26 cellular contexts compared by ENCODE assay signal in the genomic region with DNA sequence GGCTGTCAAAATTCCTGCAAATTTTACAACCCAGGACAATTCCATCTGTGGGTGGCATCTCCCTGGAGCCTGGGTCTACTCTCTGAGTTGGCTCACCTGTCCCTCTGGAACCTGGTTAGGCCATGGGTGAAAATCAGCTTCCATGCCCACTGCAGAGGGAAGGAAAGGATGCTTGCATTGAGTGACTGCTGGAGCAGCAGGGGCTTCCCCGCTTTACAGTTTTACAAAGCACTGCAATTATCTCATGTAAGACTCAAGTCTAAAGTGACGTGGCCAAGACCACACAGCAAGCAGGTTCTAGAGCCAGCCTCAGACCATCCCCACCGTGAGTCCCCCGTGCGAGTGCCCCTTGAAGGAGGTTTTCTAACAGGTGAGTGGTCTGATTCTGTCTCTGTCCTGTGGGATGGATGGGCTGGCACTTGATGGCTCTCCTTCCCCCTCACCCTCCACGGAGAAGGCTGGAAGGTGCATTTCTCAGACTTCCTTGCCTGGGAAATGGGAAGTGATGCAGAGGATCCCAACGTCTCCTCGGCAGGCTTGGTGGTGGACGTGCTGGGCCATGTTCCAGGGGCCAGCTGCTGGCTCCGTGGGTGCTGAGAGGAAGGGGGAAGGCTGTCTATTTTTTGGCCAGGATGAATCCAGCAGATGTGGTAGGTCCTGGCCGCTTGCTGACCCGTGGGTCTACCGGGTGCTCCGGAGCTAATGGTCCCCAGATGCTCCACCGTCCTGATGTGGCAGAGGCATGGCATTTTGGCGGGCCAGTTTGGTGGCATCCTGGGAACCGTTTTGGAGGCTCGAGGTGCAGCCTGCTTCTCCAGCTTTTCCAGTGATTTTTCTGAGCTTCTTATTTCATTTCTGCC.
"Had no signal": no experiment of that assay in that cellular context is flagged by ENCODE, and none has a peak within 500 bp of the region (broad histone marks: within the 10 kb centered on the region; RNA-seq: fewer than 3 reads in every experiment).

No MANE protein-coding gene starts in this region.

- H3K4me2 ChIP-seq: neural progenitor cell had no signal

- H3K9me3 Mint-ChIP-seq: activated CD4-positive, alpha-beta memory T cell treated with anti-CD3 and anti-CD28 coated beads for 36 hours; activated T-cell treated with anti-CD3 and anti-CD28 coated beads, Interleukin-2, amount 50 U/mL, for 72 hours; dendritic cell treated with granulocyte-macrophage colony-stimulating factor and Interleukin-4, amounts not matched to agents 40 ng/mL and 50 ng/mL, for 4 days; mesothelial cell of epicardium; naive thymus-derived CD8-positive, alpha-beta T cell; neural progenitor cell; stimulated activated naive CD8-positive, alpha-beta T cell treated with anti-CD3 and anti-CD28 coated beads, Interleukin-15, amount 100 ng/mL, for 72 hours; WTC11 had no signal

- H3K9me3 ChIP-seq: ascending aorta, heart right ventricle, psoas muscle, right atrium auricular region, suprapubic skin, tibial nerve, uterus had no signal

- H3K9ac ChIP-seq: neural progenitor cell had no signal

- H3K36me3 Mint-ChIP-seq: activated CD4-positive, alpha-beta memory T cell treated with anti-CD3 and anti-CD28 coated beads for 36 hours; mesothelial cell of epicardium; naive thymus-derived CD8-positive, alpha-beta T cell; neural progenitor cell; WTC11 had no signal

- H3K27ac ChIP-seq: ascending aorta, brain microvascular endothelial cell, heart right ventricle, neural progenitor cell, psoas muscle, right atrium auricular region, suprapubic skin, tibial nerve, uterus had no signal

- ATAC-seq: left lobe of liver; naive thymus-derived CD8-positive, alpha-beta T cell; psoas muscle; stimulated activated naive CD8-positive, alpha-beta T cell treated with anti-CD3 and anti-CD28 coated beads, Interleukin-15, amount 100 ng/mL, for 72 hours; WTC11 had no signal

- H3K27ac Mint-ChIP-seq: activated CD4-positive, alpha-beta memory T cell treated with anti-CD3 and anti-CD28 coated beads for 36 hours; activated T-cell treated with anti-CD3 and anti-CD28 coated beads, Interleukin-2, amount 50 U/mL, for 72 hours; dendritic cell treated with granulocyte-macrophage colony-stimulating factor and Interleukin-4, amounts not matched to agents 40 ng/mL and 50 ng/mL, for 4 days; mesothelial cell of epicardium; WTC11 had no signal

- H3K4me1 ChIP-seq: ascending aorta, psoas muscle, right atrium auricular region, tibial nerve, uterus had no signal

- H3K36me3 ChIP-seq: ascending aorta, brain microvascular endothelial cell, heart right ventricle, neural progenitor cell, right atrium auricular region, suprapubic skin, tibial nerve, uterus had no signal

- H3K27me3 ChIP-seq: ascending aorta, brain microvascular endothelial cell, neural progenitor cell, right atrium auricular region, uterus had no signal

- H3K4me3 ChIP-seq: ascending aorta, heart right ventricle, neural progenitor cell, psoas muscle, right atrium auricular region, suprapubic skin, tibial nerve, uterus had no signal

- H2AFZ ChIP-seq: neural progenitor cell had no signal

- H3K4me3 Mint-ChIP-seq: activated CD4-positive, alpha-beta memory T cell treated with anti-CD3 and anti-CD28 coated beads for 36 hours; activated T-cell treated with anti-CD3 and anti-CD28 coated beads, Interleukin-2, amount 50 U/mL, for 72 hours; dendritic cell treated with granulocyte-macrophage colony-stimulating factor and Interleukin-4, amounts not matched to agents 40 ng/mL and 50 ng/mL, for 4 days; mesothelial cell of epicardium; naive thymus-derived CD8-positive, alpha-beta T cell; neural progenitor cell; stimulated activated naive CD8-positive, alpha-beta T cell treated with anti-CD3 and anti-CD28 coated beads, Interleukin-15, amount 100 ng/mL, for 72 hours; WTC11 had no signal

- DNase-seq: activated CD4-positive, alpha-beta memory T cell treated with anti-CD3 and anti-CD28 coated beads for 36 hours; activated CD4-positive, alpha-beta T cell treated with anti-CD3 and anti-CD28 coated beads for 4 hours; activated effector memory CD4-positive, alpha-beta T cell treated with anti-CD3 and anti-CD28 coated beads, Interleukin-2, amount 50 U/mL, for 16 hours; activated naive CD4-positive, alpha-beta T cell treated with anti-CD3 and anti-CD28 coated beads, Interleukin-2, amount 50 U/mL, for 16 hours; activated T-cell treated with anti-CD3 and anti-CD28 coated beads, Interleukin-2, amount 50 U/mL, for 72 hours; brain microvascular endothelial cell; caudate nucleus; effector CD4-positive, alpha-beta T cell; erythroblast; foreskin fibroblast; heart right ventricle; psoas muscle; stimulated activated CD4-positive, alpha-beta T cell treated with anti-CD3 and anti-CD28 coated beads, Interleukin-1b, Interleukin-23, amount 100 ng/mL, for 48 hours; stimulated activated naive CD8-positive, alpha-beta T cell treated with anti-CD3 and anti-CD28 coated beads, Interleukin-15, amount 100 ng/mL, for 72 hours; T1000; uterus had no signal
